Comparison of ENCODE assay signal across 1 cellular context in the genomic region with DNA sequence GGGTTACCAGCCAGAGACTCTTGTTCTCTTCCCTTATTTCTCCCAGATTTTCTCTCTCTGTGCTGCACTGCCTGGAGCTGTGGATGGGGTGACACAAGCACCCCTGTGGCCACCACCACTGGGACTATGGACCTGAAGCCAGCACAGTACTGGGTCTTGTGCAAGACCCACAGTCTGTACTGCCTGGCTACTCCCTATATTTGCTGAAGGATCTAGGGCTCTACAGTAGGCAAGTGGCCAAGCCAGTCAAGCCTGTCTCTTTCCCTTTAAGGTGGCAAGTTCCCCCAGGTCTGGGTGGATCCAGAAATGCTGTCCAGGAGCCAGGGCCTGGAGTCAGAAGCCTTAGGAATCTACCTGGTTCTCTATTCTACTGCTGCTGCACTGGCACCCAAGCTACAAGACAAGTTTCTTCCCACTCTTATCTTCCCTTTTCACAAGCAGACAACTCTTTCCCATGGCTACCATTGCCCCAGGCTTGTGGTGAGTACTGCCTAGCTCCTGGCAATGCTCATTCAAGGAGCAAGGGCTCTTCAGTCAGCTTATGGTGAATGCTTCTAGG.
TF ChIP-seq lines count a peak whose summit lies in the region.

No MANE protein-coding gene starts in this region.

TF ChIP-seq in HepG2, 621 proteins besides CTCF, POLR2A, EP300 and RAD21 (continued from another document):
- TF ChIP-seq ZNF280B (CRISPR knock-in tag; IDR thresholded peaks at IDR 0.05; ENCODE audit: borderline replicate concordance), result no peak
- peak; percentile 94 for TF ChIP-seq ZNF644 (CRISPR knock-in tag; IDR thresholded peaks at IDR 0.05; ENCODE audit: low read depth)
- TF ChIP-seq ELF3 (CRISPR knock-in tag; IDR thresholded peaks at IDR 0.05), result no peak
- no peak for TF ChIP-seq MAF1 (CRISPR knock-in tag; IDR thresholded peaks at IDR 0.05; ENCODE audit: borderline replicate concordance)
- TF ChIP-seq ZNF331 (CRISPR knock-in tag; IDR thresholded peaks at IDR 0.05), result 0 out of 2 replicates have a peak, but pooled peaks have one; percentile 23
- no peak for TF ChIP-seq ZNF354B (CRISPR knock-in tag; IDR thresholded peaks at IDR 0.05)
- TF ChIP-seq FOXA1 (IDR thresholded peaks at IDR 0.05), result no peak
- TF ChIP-seq FOXA1 (CRISPR knock-in tag; IDR thresholded peaks at IDR 0.05), result 0 out of 2 replicates have a peak, but pooled peaks have one; percentile 6
- TF ChIP-seq NFE2L1 (CRISPR knock-in tag; IDR thresholded peaks at IDR 0.05; ENCODE audit: borderline replicate concordance), result no peak
- no peak for TF ChIP-seq SOX13 (IDR thresholded peaks at IDR 0.05)
- peak in 1 of 2 experiments; percentile 34; a peak in 1 of 4 replicates for TF ChIP-seq SOX13 (CRISPR knock-in tag; conservative IDR thresholded peaks at IDR 0.05 in 1 of 2, IDR thresholded peaks at IDR 0.05 in 1 of 2)
- no peak for TF ChIP-seq PLRG1 (conservative IDR thresholded peaks at IDR 0.05)
- 0 out of 2 replicates have a peak, but pooled peaks have one; percentile 21 for TF ChIP-seq ZNF292 (CRISPR knock-in tag; IDR thresholded peaks at IDR 0.05; ENCODE audit: borderline replicate concordance, low read depth)
